In the genomic region with DNA sequence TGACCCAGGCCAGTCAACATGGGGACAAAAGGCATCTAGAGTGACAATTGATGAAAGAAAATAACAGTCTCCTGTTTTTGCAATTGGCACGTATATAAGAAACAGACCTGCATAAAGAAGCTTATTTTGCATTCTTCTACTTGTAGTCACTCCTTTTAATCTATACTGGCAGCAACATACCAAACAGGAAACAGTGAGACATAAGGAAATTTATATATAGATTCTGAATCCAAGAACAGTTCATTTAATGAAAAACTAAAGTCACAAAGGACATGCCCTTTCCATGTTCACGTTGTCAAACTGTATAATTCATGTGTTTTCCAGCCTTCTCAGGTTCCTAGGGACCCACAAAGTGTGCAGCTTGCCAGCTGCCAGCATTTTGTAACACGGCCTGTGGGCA, we compare ENCODE assay signal across 22 cellular contexts.
"Had no signal": no experiment of that assay in that cellular context is flagged by ENCODE, and none has a peak within 500 bp of the region (broad histone marks: within the 10 kb centered on the region; RNA-seq: fewer than 3 reads in every experiment).

No MANE protein-coding gene starts in this region.

- H3K4me3 ChIP-seq: body of pancreas, esophagus squamous epithelium, hepatocyte, lower lobe of right lung, prostate gland, right atrium auricular region, thyroid gland had no signal

- DNase-seq: activated CD4-positive, alpha-beta memory T cell treated with anti-CD3 and anti-CD28 coated beads for 36 hours; activated CD4-positive, alpha-beta T cell treated with anti-CD3 and anti-CD28 coated beads for 36 hours; activated naive CD8-positive, alpha-beta T cell treated with anti-CD3 and anti-CD28 coated beads for 36 hours; activated T-cell treated with anti-CD3 and anti-CD28 coated beads for 4 hours; amygdala; effector CD4-positive, alpha-beta T cell; esophagus squamous epithelium; left cardiac atrium; lower lobe of right lung; stimulated activated CD4-positive, alpha-beta T cell treated with anti-CD3 and anti-CD28 coated beads, Interleukin-12 subunit alpha, Interleukin-12 subunit beta, amount 100 ng/mL, for 4 hours; stimulated activated CD4-positive, alpha-beta T cell treated with anti-CD3 and anti-CD28 coated beads, Interleukin-1b, Interleukin-23, amount 100 ng/mL, for 48 hours; stimulated activated CD8-positive, alpha-beta memory T cell treated with anti-CD3 and anti-CD28 coated beads, Interleukin-4, amount 100 ng/mL, for 48 hours; stimulated activated naive CD4-positive, alpha-beta T cell treated with Interleukin-2 at 50 U/mL for 16 hours; thyroid gland had no signal

- H2AFZ ChIP-seq: hepatocyte had no signal

- H3K36me3 Mint-ChIP-seq: activated CD4-positive, alpha-beta memory T cell treated with anti-CD3 and anti-CD28 coated beads for 36 hours; activated naive CD8-positive, alpha-beta T cell treated with anti-CD3 and anti-CD28 coated beads for 36 hours; natural killer cell treated with Interleukin-12 subunit alpha and Interleukin-12 subunit beta and Interleukin-15 and Interleukin-18, amount 100 ng/mL, for 72 hours; WTC11 had no signal

- H3K27me3 ChIP-seq: body of pancreas, esophagus squamous epithelium, hepatocyte, right atrium auricular region, thyroid gland had no signal

- H3K36me3 ChIP-seq: esophagus squamous epithelium, lower lobe of right lung, prostate gland, right atrium auricular region, thyroid gland had no signal

- H3K4me3 Mint-ChIP-seq: activated CD4-positive, alpha-beta memory T cell treated with anti-CD3 and anti-CD28 coated beads for 36 hours; activated CD4-positive, alpha-beta T cell treated with anti-CD3 and anti-CD28 coated beads for 36 hours; activated naive CD8-positive, alpha-beta T cell treated with anti-CD3 and anti-CD28 coated beads for 36 hours; activated T-helper 1 cell treated with anti-CD3 and anti-CD28 coated beads, Interleukin-12 subunit alpha, Interleukin-12 subunit beta, Interleukin-2, Interleukin-4 antibody, amounts not matched to agents 30 ng/mL and 10 ng/mL and 1 ng/mL, durations not matched to agents 14 hours and 24 hours and 36 hours; central memory CD8-positive, alpha-beta T cell; natural killer cell treated with Interleukin-12 subunit alpha and Interleukin-12 subunit beta and Interleukin-15 and Interleukin-18, amount 100 ng/mL, for 72 hours; WTC11 had no signal

- H3K4me1 Mint-ChIP-seq: activated CD4-positive, alpha-beta T cell treated with anti-CD3 and anti-CD28 coated beads for 36 hours; activated naive CD8-positive, alpha-beta T cell treated with anti-CD3 and anti-CD28 coated beads for 36 hours; central memory CD8-positive, alpha-beta T cell had no signal

- ATAC-seq: activated CD4-positive, alpha-beta T cell treated with anti-CD3 and anti-CD28 coated beads for 36 hours; body of pancreas; left cardiac atrium; lower lobe of right lung; natural killer cell treated with Interleukin-12 subunit alpha and Interleukin-12 subunit beta and Interleukin-15 and Interleukin-18, amount 100 ng/mL, for 72 hours; WTC11 had no signal

- H3K4me2 ChIP-seq: hepatocyte had no signal

- H3K9me3 Mint-ChIP-seq: activated CD4-positive, alpha-beta memory T cell treated with anti-CD3 and anti-CD28 coated beads for 36 hours; activated naive CD8-positive, alpha-beta T cell treated with anti-CD3 and anti-CD28 coated beads for 36 hours; activated T-helper 1 cell treated with anti-CD3 and anti-CD28 coated beads, Interleukin-12 subunit alpha, Interleukin-12 subunit beta, Interleukin-2, Interleukin-4 antibody, amounts not matched to agents 30 ng/mL and 10 ng/mL and 1 ng/mL, durations not matched to agents 14 hours and 24 hours and 36 hours; central memory CD8-positive, alpha-beta T cell; natural killer cell treated with Interleukin-12 subunit alpha and Interleukin-12 subunit beta and Interleukin-15 and Interleukin-18, amount 100 ng/mL, for 72 hours had no signal

- H3K9me3 ChIP-seq: body of pancreas, esophagus squamous epithelium, lower lobe of right lung, prostate gland, right atrium auricular region, thyroid gland had no signal

- H3K4me1 ChIP-seq: body of pancreas, esophagus squamous epithelium, lower lobe of right lung, prostate gland, right atrium auricular region, thyroid gland had no signal

- H3K79me2 ChIP-seq: hepatocyte had no signal

- H3K27ac Mint-ChIP-seq: activated CD4-positive, alpha-beta memory T cell treated with anti-CD3 and anti-CD28 coated beads for 36 hours; activated CD4-positive, alpha-beta T cell treated with anti-CD3 and anti-CD28 coated beads for 36 hours; activated naive CD8-positive, alpha-beta T cell treated with anti-CD3 and anti-CD28 coated beads for 36 hours; activated T-helper 1 cell treated with anti-CD3 and anti-CD28 coated beads, Interleukin-12 subunit alpha, Interleukin-12 subunit beta, Interleukin-2, Interleukin-4 antibody, amounts not matched to agents 30 ng/mL and 10 ng/mL and 1 ng/mL, durations not matched to agents 14 hours and 24 hours and 36 hours; natural killer cell treated with Interleukin-12 subunit alpha and Interleukin-12 subunit beta and Interleukin-15 and Interleukin-18, amount 100 ng/mL, for 72 hours had no signal

- H3K27ac ChIP-seq: body of pancreas, esophagus squamous epithelium, hepatocyte, lower lobe of right lung, prostate gland, right atrium auricular region, thyroid gland had no signal
